In genomic region chr15:80456517-80457497, GRCh38 we compare ENCODE assay signal across 13 cellular contexts. TPM values are rescaled to one million over a fixed set of nuclear protein-coding genes. Genes with fewer than 3 reads are reported as not detected.
DNase-seq lines count a peak whose midpoint lies in the region; ATAC-seq and TF ChIP-seq lines count a peak whose summit lies in the region.
"Had no signal": no experiment of that assay in that cellular context is flagged by ENCODE, and none has a peak within 500 bp of the region (broad histone marks: within the 10 kb centered on the region; RNA-seq: fewer than 3 reads in every experiment).

No MANE protein-coding gene starts in this region.

- H3K9ac ChIP-seq in IMR-90 (ENCODE audit: low read depth, low read length), result peak overlapping the region; percentile 65
- H3K9ac ChIP-seq in mesenchymal stem cell (ENCODE audit: low read length), result peak overlapping the region; percentile 41

- H3K27ac ChIP-seq in IMR-90 (ENCODE audit: insufficient read depth, low read length) (peak overlapping the region; percentile 95), mesenchymal stem cell (ENCODE audit: low read length, poor library complexity, severe bottlenecking) (no peak overlapping the region)
- H3K27ac ChIP-seq: right atrium auricular region, upper lobe of right lung had no signal

- peak overlapping the region; percentile 99 for H2BK20ac ChIP-seq in IMR-90 (ENCODE audit: low read depth, low read length)

- H3K18ac ChIP-seq in IMR-90 (ENCODE audit: low read depth, low read length) (peak overlapping the region; percentile 100), mesenchymal stem cell (ENCODE audit: low read depth in 1 of 2, low read length in 2 of 2) (peak overlapping the region; percentile 41 to 55)

- peak overlapping the region; percentile 95 to 97 for H4K8ac ChIP-seq in IMR-90 (ENCODE audit: low read depth in 2 of 2, low read length in 2 of 2)
- H4K8ac ChIP-seq in mesenchymal stem cell (ENCODE audit: low read length), result peak overlapping the region; percentile 1

- ATAC-seq in IMR-90 (ENCODE audit: low read depth) (peak; percentile 13), HG03342 (IDR thresholded peaks at IDR 0.05; ENCODE audit: unreplicated experiment) (no peak), GM18909 (IDR thresholded peaks at IDR 0.05; ENCODE audit: poor library complexity, unreplicated experiment) (no peak)

- peak overlapping the region; percentile 55 for H3K56ac ChIP-seq in IMR-90 (ENCODE audit: extremely low read depth, insufficient read depth, low read length)

- peak overlapping the region; percentile 59 for H2AK9ac ChIP-seq in IMR-90 (replicated peaks; ENCODE audit: low read depth, low read length, poor library complexity)

- H3K79me1 ChIP-seq in IMR-90 (ENCODE audit: low read depth in 1 of 2, low read length in 2 of 2) (peaks cover 5 to 14% of the 10 kb centered on the region in 2 experiments; a peak in 2 of 4 replicates), mesenchymal stem cell (replicated peaks; ENCODE audit: low read length, poor library complexity, severe bottlenecking) (peaks cover 5% of the 10 kb centered on the region)

- H2BK120ac ChIP-seq in IMR-90 (ENCODE audit: low read depth, low read length) (peak overlapping the region; percentile 99), mesenchymal stem cell (ENCODE audit: low read depth, low read length) (no peak overlapping the region)

- H3K14ac ChIP-seq in IMR-90 (replicated peaks; ENCODE audit: low read depth, low read length), result peak overlapping the region; percentile 95
- peak overlapping the region in 1 of 2 experiments; percentile 18 for H3K14ac ChIP-seq in mesenchymal stem cell (ENCODE audit: low read length in 2 of 2)

- no CpG with 5 or more reads among the region's 4 CpGs for WGBS in IMR-90 (ENCODE audit: extremely low coverage in 2 of 2, insufficient read length in 1 of 2), 2 experiments
- WGBS in mesenchymal stem cell, result 32% methylated on average over 3 of the region's 4 CpGs

- H3K36me3 ChIP-seq in IMR-90 (ENCODE audit: control insufficient read depth, insufficient read depth, low read length), result peaks cover 2% of the 10 kb centered on the region; the same call in 1 of the 2 replicates
- H3K36me3 ChIP-seq in mesenchymal stem cell (ENCODE audit: control insufficient read depth in 1 of 2, insufficient read depth in 2 of 2, low read depth in 1 of 2, low read length in 2 of 2), result peaks cover 0 to 21% of the 10 kb centered on the region in 2 experiments
- H3K36me3 ChIP-seq: right atrium auricular region, upper lobe of right lung had no signal

- intact Hi-C loops in IMR-90 (cut with micrococcal nuclease), result loop anchor here (1.0 to 5.0 kb wide), 5 partner anchors 50 to 322 kb away; partner anchors contain the start of gene CEMIP

- peak overlapping the region; percentile 99 for H4K5ac ChIP-seq in IMR-90 (ENCODE audit: low read depth, low read length)

- no peaks in the 10 kb centered on the region for H4K20me1 ChIP-seq in IMR-90 (ENCODE audit: insufficient read depth, low read length)

- peak overlapping the region; percentile 61 for H2AFZ ChIP-seq in IMR-90 (replicated peaks; ENCODE audit: low read length, poor library complexity)
- H2AFZ ChIP-seq in mesenchymal stem cell (ENCODE audit: low read depth, low read length), result peak overlapping the region; percentile 36

- peak overlapping the region; percentile 99 for H4K91ac ChIP-seq in IMR-90 (ENCODE audit: insufficient read depth, low read depth, low read length)
- H4K91ac ChIP-seq in mesenchymal stem cell (ENCODE audit: low read length), result peak overlapping the region; percentile 41

- no peak for TF ChIP-seq POLR2A in IMR-90 (IDR thresholded peaks at IDR 0.05; ENCODE audit: low read depth, low read length)

- peaks cover 15% of the 10 kb centered on the region for H3K9me1 ChIP-seq in IMR-90 (ENCODE audit: insufficient read depth, low read length)

- H2BK15ac ChIP-seq in IMR-90 (ENCODE audit: low read depth, low read length) (peak overlapping the region; percentile 72; the same call in 2 of the 3 replicates), mesenchymal stem cell (ENCODE audit: low read depth, poor library complexity, severe bottlenecking) (peak overlapping the region; percentile 23)

- H2BK5ac ChIP-seq in IMR-90 (ENCODE audit: low read depth, low read length, poor library complexity, severe bottlenecking) (peak overlapping the region; percentile 93), mesenchymal stem cell (ENCODE audit: low read depth, low read length, poor library complexity, severe bottlenecking) (no peak overlapping the region)

- TF ChIP-seq CTCF in AG10803 (conservative IDR thresholded peaks at IDR 0.05; ENCODE audit: low read length) (no peak), IMR-90 (conservative IDR thresholded peaks at IDR 0.05; ENCODE audit: low read depth, low read length) (no peak)

- H3K4me3 ChIP-seq in AG10803 (ENCODE audit: low read length), result no peak overlapping the region
- no peak overlapping the region for H3K4me3 ChIP-seq in IMR-90 (ENCODE audit: insufficient read depth, low read depth, low read length)
- H3K4me3 ChIP-seq in mesenchymal stem cell (ENCODE audit: insufficient read depth in 1 of 2, low read depth in 1 of 2, low read length in 2 of 2), result no peak overlapping the region
- H3K4me3 ChIP-seq: right atrium auricular region, upper lobe of right lung had no signal

- peak overlapping the region; percentile 99 for H3K4ac ChIP-seq in IMR-90 (ENCODE audit: low read depth, low read length)
- peak overlapping the region in 1 of 2 experiments; percentile 57 for H3K4ac ChIP-seq in mesenchymal stem cell (ENCODE audit: low read depth in 1 of 2, low read length in 2 of 2)

- H3K9me3 ChIP-seq in IMR-90 (ENCODE audit: control insufficient read depth, insufficient read depth, low read length) (no peaks in the 10 kb centered on the region), mesenchymal stem cell (ENCODE audit: control insufficient read depth, low read length) (no peaks in the 10 kb centered on the region)
- H3K9me3 ChIP-seq: right atrium auricular region, upper lobe of right lung had no signal

- POLR2A ChIA-PET in IMR-90 (lab: Charles Lee; ENCODE audit: unreplicated experiment), result no interaction called here

- BruUV-seq in IMR-90 (replicated peaks; lab: Mats Ljungman, UMichigan), result no TSS peak

- peak overlapping the region; percentile 44 to 87 for H2BK12ac ChIP-seq in mesenchymal stem cell (ENCODE audit: low read length in 2 of 2)

- TF ChIP-seq RAD21 in IMR-90 (IDR thresholded peaks at IDR 0.05; ENCODE audit: low read length), result no peak

- in situ Hi-C loops in IMR-90 (cut with MboI; ENCODE audit: low sequenced_read_pairs), result loop anchor here (5.0 kb wide), 3 partner anchors 110 to 510 kb away; partner anchors contain the start of gene CEMIP

- peak; percentile 45 for DNase-seq in AG10803 (ENCODE audit: low read depth)
- peak; percentile 81 for DNase-seq in IMR-90
- peak; percentile 26 for DNase-seq in dedifferentiated amniotic fluid mesenchymal stem cell (ENCODE audit: extremely low spot score)
- peak; percentile 60 for DNase-seq in mesenchymal stem cell
- no peak for DNase-seq in activated CD4-positive, alpha-beta T cell treated with anti-CD3 and anti-CD28 coated beads for 48 hours
- DNase-seq in HPDE6-E6E7 (ENCODE audit: extremely low spot score), result no peak
- DNase-seq: upper lobe of right lung had no signal

- no peaks in the 10 kb centered on the region for H3K27me3 ChIP-seq in IMR-90 (ENCODE audit: control insufficient read depth, insufficient read depth, low read length)
- peaks cover 0 to 3% of the 10 kb centered on the region in 2 experiments for H3K27me3 ChIP-seq in mesenchymal stem cell (ENCODE audit: control insufficient read depth in 1 of 2, insufficient read depth in 1 of 2, low read length in 2 of 2)
- H3K27me3 ChIP-seq: right atrium auricular region, upper lobe of right lung had no signal

- peak overlapping the region; percentile 98 for H2AK5ac ChIP-seq in IMR-90 (ENCODE audit: low read depth, low read length)
- H2AK5ac ChIP-seq in mesenchymal stem cell (ENCODE audit: low read length, severe bottlenecking), result peak overlapping the region; percentile 87

- CTCF ChIA-PET in IMR-90 (lab: Yijun Ruan, JAX), result interaction anchor here (0.5 to 3.6 kb wide), 12 partner anchors 10 to 1846 kb away, joined by 3 to 25 read pairs (median 4); partner anchors contain the start of gene CEMIP

- H3K23ac ChIP-seq in IMR-90 (ENCODE audit: low read depth, low read length), result peak overlapping the region; percentile 88
- no peak overlapping the region for H3K23ac ChIP-seq in mesenchymal stem cell (ENCODE audit: low read length in 2 of 2)

- H3K4me1 ChIP-seq in IMR-90 (ENCODE audit: control insufficient read depth, insufficient read depth, low read length), result peaks cover 23% of the 10 kb centered on the region
- peaks cover 25% of the 10 kb centered on the region for H3K4me1 ChIP-seq in mesenchymal stem cell (ENCODE audit: control insufficient read depth, insufficient read depth, low read depth, low read length)

- H3K4me2 ChIP-seq in IMR-90 (ENCODE audit: low read depth, low read length), result no peak overlapping the region
- H3K4me2 ChIP-seq in mesenchymal stem cell (ENCODE audit: low read length, poor library complexity, severe bottlenecking), result no peak overlapping the region

- dilution Hi-C loops in IMR-90 (cut with HindIII; ENCODE audit: low sequenced_read_pairs, unreplicated experiment), result no loop called here

TF ChIP-seq in IMR-90, 13 proteins besides CTCF, POLR2A, EP300 and RAD21 (continues in another document):
- TF ChIP-seq CEBPB (IDR thresholded peaks at IDR 0.05; ENCODE audit: low read depth, low read length) (no peak), NFE2L2 (IDR thresholded peaks at IDR 0.05; ENCODE audit: low read depth, low read length) (no peak), CHD1 (IDR thresholded peaks at IDR 0.05; ENCODE audit: low read depth, low read length) (no peak), MAZ (IDR thresholded peaks at IDR 0.05; ENCODE audit: borderline replicate concordance, low read depth, low read length) (no peak), BHLHE40 (IDR thresholded peaks at IDR 0.05; ENCODE audit: low read depth, low read length) (no peak), RFX5 (IDR thresholded peaks at IDR 0.05; ENCODE audit: low read depth, low read length) (no peak), MAFK (IDR thresholded peaks at IDR 0.05; ENCODE audit: low read depth, low read length) (no peak), SMC3 (IDR thresholded peaks at IDR 0.05; ENCODE audit: low read depth, low read length) (no peak), USF2 (IDR thresholded peaks at IDR 0.05; ENCODE audit: low read depth, low read length) (no peak)

RNA-seq across cellular contexts. Expression of gene ARNT2, which starts 52.6 kb away (rescaled TPM):
- 14.7 and 19.0 TPM in 2 replicates for total RNA-seq in IMR-90 (2012; rRNA removed)
- 16.7 and 18.2 TPM in 2 replicates for polyA plus RNA-seq in IMR-90 (2012; rRNA removed)
- 12.1 and 13.1 TPM in 2 replicates for polyA plus RNA-seq in IMR-90 (2012; cell fraction: cytosol; rRNA removed)
- polyA plus RNA-seq in IMR-90 (2012; cell fraction: nucleus; rRNA removed; ENCODE audit: low replicate concordance), result 18.3 and 31.1 TPM in 2 replicates
- polyA plus RNA-seq in mesenchymal stem cell (2013, experiment 1 of 2), result 1.8 TPM
- 1.3 TPM for polyA plus RNA-seq in mesenchymal stem cell (2013, experiment 2 of 2)
- total RNA-seq: activated CD4-positive, alpha-beta T cell treated with anti-CD3 and anti-CD28 coated beads, Interleukin-2, amount 10 ng/mL, durations not matched to agents 7 days and 5 days; G401 had no signal
- polyA plus RNA-seq: IgD-negative memory B cell had no signal

Comparison
In these comparisons a context has a peak if more than half of its experiments do, and no peak if none do; other contexts are left out.
1. DNase-seq: peak in AG10803 (single experiment), IMR-90 (single experiment), dedifferentiated amniotic fluid mesenchymal stem cell (single experiment) and mesenchymal stem cell (single experiment); none in activated CD4-positive, alpha-beta T cell treated with anti-CD3 and anti-CD28 coated beads for 48 hours (single experiment) and HPDE6-E6E7 (single experiment).